8 cellular contexts compared by ENCODE assay signal in the genomic region with DNA sequence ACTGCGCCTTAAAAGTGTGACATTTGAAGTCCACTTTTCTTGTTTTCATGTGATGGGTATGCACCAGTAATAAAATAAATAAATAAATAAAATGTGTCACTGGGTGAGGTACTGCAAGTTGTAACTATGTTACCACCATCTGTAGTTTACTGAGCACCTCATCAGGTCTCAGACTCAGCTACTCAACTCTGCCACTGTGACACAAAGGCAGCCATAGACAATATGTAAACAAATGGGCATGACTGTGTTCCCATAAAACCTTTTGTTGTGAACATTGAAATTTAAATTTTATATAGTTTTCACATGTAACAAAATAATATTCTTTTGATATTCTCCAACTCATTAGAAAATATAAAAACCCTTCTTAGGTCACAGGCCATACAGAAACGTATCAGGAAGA.
"Had no signal": no experiment of that assay in that cellular context is flagged by ENCODE, and none has a peak within 500 bp of the region (broad histone marks: within the 10 kb centered on the region; RNA-seq: fewer than 3 reads in every experiment).

No MANE protein-coding gene starts in this region.

- H3K36me3 ChIP-seq: HAP-1 had no signal

- H3K4me1 ChIP-seq: HAP-1 had no signal

- H2AFZ ChIP-seq: GM23248 had no signal

- H3K4me3 ChIP-seq: GM23248, HAP-1 had no signal

- H3K9me3 ChIP-seq: HAP-1 had no signal

- DNase-seq: GM23248, GOT3, H7, HFFc6 had no signal

- H3K9ac ChIP-seq: GM23248 had no signal

- ATAC-seq: HCT116, HepG2 had no signal

- H3K27ac ChIP-seq: GM23248, HL-60 had no signal
